In the genomic region with DNA sequence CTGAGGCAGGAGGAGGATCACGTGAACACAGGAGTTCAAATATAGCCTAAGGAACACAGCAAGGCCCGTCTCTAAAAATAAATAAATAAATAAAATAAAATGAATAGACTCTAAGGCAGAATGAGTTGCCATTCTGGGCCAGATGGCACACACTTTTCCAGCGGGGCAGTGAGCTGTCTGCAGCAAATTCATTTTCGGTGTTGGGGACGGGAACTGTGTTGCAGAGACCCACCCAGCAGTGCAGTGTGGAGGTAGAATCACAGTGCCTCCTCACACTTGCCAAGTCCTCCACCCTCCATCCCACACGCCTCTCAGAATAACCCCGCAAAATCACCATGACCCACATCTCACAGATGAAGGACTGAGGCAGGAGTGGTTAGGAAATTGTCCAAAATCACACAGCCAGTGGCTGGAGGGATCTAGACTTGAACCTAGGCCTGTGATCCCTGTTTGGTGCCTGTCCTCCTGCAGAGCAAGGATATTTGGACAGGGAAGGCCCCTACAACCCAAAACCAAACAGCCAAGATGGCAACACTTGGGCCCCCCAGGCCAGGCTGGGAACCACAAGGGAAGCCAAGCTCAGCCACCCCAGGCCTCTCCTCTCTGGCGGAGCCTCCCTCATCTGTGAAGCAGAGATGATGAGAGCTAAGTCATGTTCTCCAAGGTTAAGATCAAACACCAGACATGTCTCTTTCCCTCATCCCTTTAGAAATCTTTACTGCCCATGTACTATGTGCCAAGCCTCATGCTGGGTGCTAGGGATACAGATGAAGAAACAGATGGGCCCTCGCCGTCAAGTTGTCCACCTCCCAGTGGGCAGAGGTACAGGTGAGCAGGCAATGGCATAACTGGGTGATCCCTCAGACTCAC, we compare ENCODE assay signal across 13 cellular contexts.
"Had no signal": no experiment of that assay in that cellular context is flagged by ENCODE, and none has a peak within 500 bp of the region (broad histone marks: within the 10 kb centered on the region; RNA-seq: fewer than 3 reads in every experiment).

No MANE protein-coding gene starts in this region.

- H3K36me3 Mint-ChIP-seq: natural killer cell had no signal

- ATAC-seq: activated CD4-positive, CD25-positive, alpha-beta regulatory T cell treated with anti-CD3 and anti-CD28 coated beads, Interleukin-2, amount 50 U/mL, for 24 hours; activated T-helper 17 cell treated with anti-CD3 and anti-CD28 coated beads, Interleukin-2, amount 50 U/mL, for 72 hours; mucosa of descending colon; natural killer cell had no signal

- H3K9me3 ChIP-seq: mucosa of descending colon, SJSA1, suprapubic skin had no signal

- H3K27ac ChIP-seq: SJSA1, suprapubic skin had no signal

- H3K27me3 Mint-ChIP-seq: activated T-helper 17 cell treated with anti-CD3 and anti-CD28 coated beads, Interleukin-2, amount 50 U/mL, for 72 hours had no signal

- H3K27ac Mint-ChIP-seq: activated naive CD4-positive, alpha-beta T cell treated with anti-CD3 and anti-CD28 coated beads for 36 hours; activated T-helper 17 cell treated with anti-CD3 and anti-CD28 coated beads, Interleukin-2, amount 50 U/mL, for 72 hours; natural killer cell had no signal

- H3K4me3 ChIP-seq: lung, mucosa of descending colon, SJSA1, suprapubic skin had no signal

- H3K36me3 ChIP-seq: SJSA1, suprapubic skin had no signal

- H3K4me3 Mint-ChIP-seq: activated naive CD4-positive, alpha-beta T cell treated with anti-CD3 and anti-CD28 coated beads for 36 hours; activated T-helper 17 cell treated with anti-CD3 and anti-CD28 coated beads, Interleukin-2, amount 50 U/mL, for 72 hours; natural killer cell had no signal

- DNase-seq: activated CD4-positive, alpha-beta T cell treated with anti-CD3 and anti-CD28 coated beads, Interleukin-2, amount 50 U/mL, for 4 hours; activated naive CD4-positive, alpha-beta T cell treated with anti-CD3 and anti-CD28 coated beads for 36 hours; effector CD4-positive, alpha-beta T cell; mucosa of descending colon; natural killer cell; stimulated activated CD4-positive, alpha-beta T cell treated with anti-CD3 and anti-CD28 coated beads, Interleukin-12 subunit alpha, Interleukin-12 subunit beta, amount 100 ng/mL, for 4 hours; stimulated activated naive CD4-positive, alpha-beta T cell; SW 1271 had no signal

- H3K27me3 ChIP-seq: SJSA1, suprapubic skin had no signal

- H3K9me3 Mint-ChIP-seq: activated naive CD4-positive, alpha-beta T cell treated with anti-CD3 and anti-CD28 coated beads for 36 hours; activated T-helper 17 cell treated with anti-CD3 and anti-CD28 coated beads, Interleukin-2, amount 50 U/mL, for 72 hours; natural killer cell had no signal

- H3K4me1 Mint-ChIP-seq: activated T-helper 17 cell treated with anti-CD3 and anti-CD28 coated beads, Interleukin-2, amount 50 U/mL, for 72 hours had no signal
